ENCODE assay signal across 21 cellular contexts in the genomic region with DNA sequence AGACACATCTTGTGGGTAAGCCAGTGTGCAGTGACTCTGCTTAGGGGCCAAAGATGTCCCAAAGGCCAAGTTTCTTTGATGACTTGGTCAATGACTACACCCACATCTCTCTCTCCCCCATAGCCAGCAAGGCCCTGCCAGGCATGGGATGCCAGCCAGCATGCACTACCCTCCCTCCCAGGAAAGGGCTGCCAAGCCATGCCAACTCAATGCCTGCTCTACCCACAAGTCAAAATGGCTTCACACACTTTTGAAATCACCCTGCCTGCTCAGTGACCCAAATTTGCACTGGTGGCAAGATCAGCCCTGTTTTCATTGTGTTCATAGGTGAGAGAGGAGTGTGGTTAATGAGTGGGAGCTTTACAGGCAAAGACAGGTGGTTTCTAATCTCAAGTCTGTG.
A peak's percentile ranks its signal among the peaks of the same experiment; 100 is the strongest.
DNase-seq lines count a peak whose midpoint lies in the region; ATAC-seq and TF ChIP-seq lines count a peak whose summit lies in the region.
"Had no signal": no experiment of that assay in that cellular context is flagged by ENCODE, and none has a peak within 500 bp of the region (broad histone marks: within the 10 kb centered on the region; RNA-seq: fewer than 3 reads in every experiment).

No MANE protein-coding gene starts in this region.

- H3K4me3 Mint-ChIP-seq in osteocyte (ENCODE audit: unreplicated experiment) (no peak overlapping the region), glutamatergic neuron (ENCODE audit: unreplicated experiment) (no peak overlapping the region)
- H3K4me3 Mint-ChIP-seq: CD4-positive, alpha-beta T cell; HFFc6 had no signal

- H3K4me1 Mint-ChIP-seq in osteocyte (ENCODE audit: unreplicated experiment) (no peaks in the 10 kb centered on the region), glutamatergic neuron (ENCODE audit: low read depth, unreplicated experiment) (peaks cover 7% of the 10 kb centered on the region)

- H3K27me3 Mint-ChIP-seq in osteocyte (ENCODE audit: unreplicated experiment): peaks cover 7% of the 10 kb centered on the region
- H3K27me3 Mint-ChIP-seq in glutamatergic neuron (ENCODE audit: unreplicated experiment): peaks cover 5% of the 10 kb centered on the region

- no peak for ATAC-seq in heart left ventricle
- ATAC-seq: A549, HCT116 had no signal

- no peak for TF ChIP-seq POLR2A in heart left ventricle (IDR thresholded peaks at IDR 0.05)
- no peak for TF ChIP-seq POLR2A in vagina (IDR thresholded peaks at IDR 0.05)

- H3K27ac ChIP-seq in heart left ventricle (no peak overlapping the region), vagina (no peak overlapping the region)
- H3K27ac ChIP-seq: 22Rv1, A549, C4-2B, HL-60 had no signal

- intact Hi-C loops in cardiac septum (cut with DNase I): no loop called here
- intact Hi-C loops in heart left ventricle (cut with DNase I): no loop called here
- intact Hi-C loops in vagina (cut with DNase I): no loop called here

- TF ChIP-seq CTCF in heart left ventricle (IDR thresholded peaks at IDR 0.05) (no peak), osteocyte (IDR thresholded peaks at IDR 0.05) (no peak), vagina (IDR thresholded peaks at IDR 0.05) (no peak), glutamatergic neuron (IDR thresholded peaks at IDR 0.05; ENCODE audit: partially characterized antibody, unreplicated experiment) (no peak)

- H3K27ac Mint-ChIP-seq in osteocyte (ENCODE audit: unreplicated experiment): no peak overlapping the region
- no peak overlapping the region for H3K27ac Mint-ChIP-seq in glutamatergic neuron (ENCODE audit: unreplicated experiment)
- H3K27ac Mint-ChIP-seq: CD4-positive, alpha-beta T cell; HFFc6 had no signal

- DNase-seq in DMS79 (lab: John Stamatoyannopoulos, UW) (peak; percentile 64), DMS79 treated with DMSO at 0.1 percent for 48 hours (lab: John Stamatoyannopoulos, UW) (no peak), cardiac septum (ENCODE audit: low spot score) (peak; percentile 35), heart left ventricle (no peak), osteocyte (ENCODE audit: extremely low spot score, unreplicated experiment) (peak; percentile 64), vagina (ENCODE audit: extremely low spot score in 2 of 2) (peak; percentile 54 to 64), glutamatergic neuron (no peak), NCI-H345 treated with DMSO at 0.1 percent for 48 hours (lab: John Stamatoyannopoulos, UW; ENCODE audit: unreplicated experiment) (no peak)
- DNase-seq: AML-193; CD4-positive, alpha-beta T cell; DMS153; DND-41; EL; GOT3; H7; HFFc6 had no signal

- peaks cover 0 to 12% (median 0%) of the 10 kb centered on the region in 9 donors for H3K27me3 ChIP-seq in heart left ventricle
- H3K27me3 ChIP-seq in vagina: no peaks in the 10 kb centered on the region

- no peaks in the 10 kb centered on the region for H3K36me3 ChIP-seq in heart left ventricle
- H3K36me3 ChIP-seq in vagina: no peaks in the 10 kb centered on the region

- no peak overlapping the region for H3K4me3 ChIP-seq in heart left ventricle
- H3K4me3 ChIP-seq in vagina: no peak overlapping the region
- H3K4me3 ChIP-seq: A549 had no signal

- H3K9me3 ChIP-seq in heart left ventricle (no peaks in the 10 kb centered on the region), vagina (no peaks in the 10 kb centered on the region)
- H3K9me3 ChIP-seq: A549 had no signal

- H3K9me3 Mint-ChIP-seq in osteocyte (ENCODE audit: unreplicated experiment): peaks cover 3% of the 10 kb centered on the region
- H3K9me3 Mint-ChIP-seq in glutamatergic neuron (ENCODE audit: unreplicated experiment): peaks cover 2% of the 10 kb centered on the region
- H3K9me3 Mint-ChIP-seq: CD4-positive, alpha-beta T cell; HFFc6 had no signal

- no peaks in the 10 kb centered on the region for H3K4me1 ChIP-seq in heart left ventricle
- no peaks in the 10 kb centered on the region for H3K4me1 ChIP-seq in vagina
- H3K4me1 ChIP-seq: A549 had no signal

- H3K36me3 Mint-ChIP-seq in osteocyte (ENCODE audit: unreplicated experiment) (no peaks in the 10 kb centered on the region), glutamatergic neuron (ENCODE audit: unreplicated experiment) (no peaks in the 10 kb centered on the region)

Comparison
In these comparisons a context has a peak if more than half of its experiments do, and no peak if none do; other contexts are left out.
1. DNase-seq: peak in DMS79 (single experiment), cardiac septum (single experiment), osteocyte (single experiment) and vagina (2 of 2); none in DMS79 treated with DMSO at 0.1 percent for 48 hours (single experiment), heart left ventricle (0 of 5), glutamatergic neuron (single experiment) and NCI-H345 treated with DMSO at 0.1 percent for 48 hours (single experiment).